In the genomic region with DNA sequence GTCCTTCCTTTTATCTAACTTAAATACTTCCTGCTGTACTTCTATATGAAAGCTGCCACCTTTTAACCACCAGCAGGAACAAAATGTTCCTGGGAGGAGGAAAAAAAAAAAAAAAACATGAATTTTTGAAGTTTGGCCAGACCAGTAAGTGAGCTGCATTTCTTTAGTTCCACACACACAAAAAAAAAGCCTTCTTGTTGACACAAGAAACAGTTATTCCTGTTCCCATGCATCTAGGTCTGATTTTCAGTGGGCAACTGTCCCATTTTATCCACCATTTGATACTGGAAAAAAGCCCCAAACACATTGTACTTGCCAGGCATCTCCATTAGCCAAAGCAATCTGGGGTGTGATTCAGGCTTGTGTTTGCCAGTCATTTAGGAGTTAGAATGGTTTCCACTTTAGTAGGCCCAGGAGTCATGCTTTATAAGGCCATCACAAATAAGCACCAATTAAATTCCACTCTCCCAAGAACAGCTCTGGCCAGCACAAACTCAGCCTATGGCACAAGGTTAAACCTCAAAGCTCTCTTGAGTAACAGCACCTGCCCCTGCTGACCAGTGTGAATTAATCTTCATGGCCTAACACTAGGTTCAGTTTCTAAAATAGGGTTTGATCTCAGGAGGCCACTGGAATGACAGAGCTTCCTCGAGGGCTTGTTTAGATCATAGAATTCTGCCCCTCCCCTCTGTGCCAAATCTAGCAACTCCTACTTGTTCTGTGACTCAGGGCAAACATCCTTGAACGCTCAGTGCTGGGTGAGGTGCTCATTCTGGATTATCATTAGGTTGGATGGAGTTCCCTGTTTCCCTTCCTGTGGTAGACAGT, we compare ENCODE assay signal across 9 cellular contexts.
A peak's percentile ranks its signal among the peaks of the same experiment; 100 is the strongest.
DNase-seq lines count a peak whose midpoint lies in the region; ATAC-seq, FAIRE-seq and TF ChIP-seq lines count a peak whose summit lies in the region.
"Had no signal": no experiment of that assay in that cellular context is flagged by ENCODE, and none has a peak within 500 bp of the region (broad histone marks: within the 10 kb centered on the region; RNA-seq: fewer than 3 reads in every experiment).

No MANE protein-coding gene starts in this region.

- DNase-seq in SIG-M5 treated with dmso at 0.1 percent for 504 hours (lab: John Stamatoyannopoulos, UW; ENCODE audit: unreplicated experiment) (peak; percentile 26), SIG-M5 (lab: John Stamatoyannopoulos, UW) (no peak), astrocyte of the hippocampus (ENCODE audit: low read depth, low spot score) (peak; percentile 97), kidney tubule cell (ENCODE audit: low spot score) (peak; percentile 90), upper lobe of right lung (no peak), GM12892 (ENCODE audit: insufficient read length) (no peak), mucosa of gallbladder (ENCODE audit: low spot score) (no peak)
- DNase-seq in activated naive CD4-positive, alpha-beta T cell treated with anti-CD3 and anti-CD28 coated beads, Interleukin-2, amount 50 U/mL, for 16 hours = no peak
- DNase-seq: activated CD4-positive, CD25-positive, alpha-beta regulatory T cell treated with anti-CD3 and anti-CD28 coated beads, Interleukin-2, amount 50 U/mL, for 72 hours had no signal

- no peak for TF ChIP-seq POLR2A in GM12892 (IDR thresholded peaks at IDR 0.05; ENCODE audit: low read depth, low read length)

- FAIRE-seq in GM12892 (lab: Jason Lieb, UNC) = no peak

- peak; percentile 46 for ATAC-seq in upper lobe of right lung

- peak overlapping the region; percentile 90 for H3K27ac ChIP-seq in upper lobe of right lung

- H3K9me3 ChIP-seq in upper lobe of right lung = no peaks in the 10 kb centered on the region

- H3K4me3 ChIP-seq in upper lobe of right lung = no peak overlapping the region

- intact Hi-C loops in upper lobe of right lung (cut with DNase I) = no loop called here

- no peaks in the 10 kb centered on the region for H3K36me3 ChIP-seq in upper lobe of right lung

- TF ChIP-seq CTCF in upper lobe of right lung (IDR thresholded peaks at IDR 0.05) = no peak

- peaks cover 26% of the 10 kb centered on the region for H3K4me1 ChIP-seq in upper lobe of right lung

- no peaks in the 10 kb centered on the region for H3K27me3 ChIP-seq in upper lobe of right lung

Comparison
In these comparisons a context has a peak if more than half of its experiments do, and no peak if none do; other contexts are left out.
1. DNase-seq: peak in SIG-M5 treated with dmso at 0.1 percent for 504 hours (single experiment), astrocyte of the hippocampus (single experiment) and kidney tubule cell (single experiment); none in SIG-M5 (single experiment), upper lobe of right lung (single experiment), GM12892 (single experiment), mucosa of gallbladder (single experiment) and activated naive CD4-positive, alpha-beta T cell treated with anti-CD3 and anti-CD28 coated beads, Interleukin-2, amount 50 U/mL, for 16 hours (single experiment).